Comparison of ENCODE assay signal across 11 cellular contexts in the genomic region with DNA sequence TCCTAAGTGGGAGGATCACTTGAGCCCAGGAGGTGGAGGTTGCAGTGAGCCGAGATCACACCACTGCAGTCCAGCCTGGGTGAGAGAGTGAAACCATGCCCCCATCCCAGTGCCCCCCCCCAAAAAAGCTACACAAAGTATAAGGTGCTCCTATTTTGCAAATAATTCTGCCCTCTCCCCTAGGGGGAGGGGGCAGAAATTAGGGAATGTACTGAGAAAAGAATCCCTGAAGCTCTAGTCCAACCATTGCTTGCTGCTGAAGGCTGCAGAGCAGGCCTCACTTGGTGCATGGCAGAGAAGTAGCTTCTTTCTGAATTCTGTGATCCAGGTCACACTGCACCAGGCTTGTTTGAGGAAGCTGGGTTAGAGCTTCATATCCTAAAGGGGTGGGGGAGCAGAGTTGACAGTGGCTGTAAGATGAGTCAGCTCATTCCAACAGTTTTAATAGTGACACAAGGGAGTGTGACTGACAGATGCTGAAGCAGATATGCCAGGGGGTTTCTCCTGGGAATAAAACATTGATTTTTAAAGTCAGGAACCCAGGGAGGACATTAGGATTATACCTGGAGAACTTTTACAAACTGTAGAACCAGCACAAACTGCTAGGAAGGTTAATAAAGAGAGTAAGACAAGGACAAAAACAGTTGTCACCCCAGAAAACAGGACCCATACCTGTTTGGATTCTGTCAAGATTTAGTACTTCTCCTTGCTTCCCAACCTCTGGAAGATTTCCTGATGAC. TPM values are rescaled to one million over a fixed set of nuclear protein-coding genes. Genes with fewer than 3 reads are reported as not detected.
DNase-seq lines count a peak whose midpoint lies in the region; TF ChIP-seq lines count a peak whose summit lies in the region.
"Had no signal": no experiment of that assay in that cellular context is flagged by ENCODE, and none has a peak within 500 bp of the region (broad histone marks: within the 10 kb centered on the region; RNA-seq: fewer than 3 reads in every experiment).

No MANE protein-coding gene starts in this region.

- no peak overlapping the region for H3K4me3 Mint-ChIP-seq in endothelial cell (ENCODE audit: unreplicated experiment)

- peak; percentile 3 for DNase-seq in HS-27A (ENCODE audit: low read depth)
- DNase-seq in SK-N-MC (ENCODE audit: low read depth, low spot score) = no peak
- DNase-seq in iris pigment epithelial cell (ENCODE audit: low read depth) = peak; percentile 22
- DNase-seq in activated CD4-positive, alpha-beta T cell treated with anti-CD3 and anti-CD28 coated beads, Interleukin-2, amount 50 U/mL, for 1 hour = no peak
- no peak for DNase-seq in endothelial cell (ENCODE audit: low spot score)
- no peak for DNase-seq in activated CD4-positive, alpha-beta T cell treated with anti-CD3 and anti-CD28 coated beads, Interleukin-2, amount 50 U/mL, for 4 hours
- DNase-seq in activated CD4-positive, alpha-beta T cell treated with anti-CD3 and anti-CD28 coated beads for 4 hours = no peak
- DNase-seq: NCI-H1930, testis had no signal

- H3K9me3 Mint-ChIP-seq in endothelial cell (ENCODE audit: unreplicated experiment) = no peaks in the 10 kb centered on the region

- peak overlapping the region; percentile 29 for H3K9ac ChIP-seq in SK-N-MC (ENCODE audit: insufficient read length)

- H3K27ac ChIP-seq in C4-2B = peak overlapping the region; percentile 25; the same call in 1 of the 2 replicates
- H3K27ac ChIP-seq in SK-N-MC = 0 out of 2 replicates have a peak overlapping the region, but pooled peaks have one; percentile 0
- H3K27ac ChIP-seq: testis had no signal

- H3K27ac Mint-ChIP-seq in endothelial cell (ENCODE audit: unreplicated experiment) = no peak overlapping the region

- no peaks in the 10 kb centered on the region for H3K27me3 Mint-ChIP-seq in endothelial cell (ENCODE audit: unreplicated experiment)

- peaks cover 5% of the 10 kb centered on the region for H3K4me1 Mint-ChIP-seq in endothelial cell (ENCODE audit: unreplicated experiment)

- H3K36me3 ChIP-seq in SK-N-MC (ENCODE audit: insufficient read depth, low read length) = no peaks in the 10 kb centered on the region

- no peaks in the 10 kb centered on the region for H3K36me3 Mint-ChIP-seq in endothelial cell (ENCODE audit: low read depth, unreplicated experiment)

- no peak overlapping the region for H3K4me3 ChIP-seq in SK-N-MC
- H3K4me3 ChIP-seq: lung, testis had no signal

- H3K9me3 ChIP-seq in SK-N-MC (ENCODE audit: low read depth, low read length) = no peaks in the 10 kb centered on the region
- H3K9me3 ChIP-seq: testis had no signal

- TF ChIP-seq CTCF in C4-2B (conservative IDR thresholded peaks at IDR 0.05) (no peak), endothelial cell (IDR thresholded peaks at IDR 0.05; ENCODE audit: unreplicated experiment) (no peak)

RNA-seq across cellular contexts. Expression of a gene that starts 32.8 kb away (rescaled TPM):
- 9.1 TPM for total RNA-seq in endothelial cell (ENCODE audit: unreplicated experiment)

Comparison
In these comparisons a context has a peak if more than half of its experiments do, and no peak if none do; other contexts are left out.
1. DNase-seq: peak in HS-27A (single experiment) and iris pigment epithelial cell (single experiment); none in SK-N-MC (single experiment), activated CD4-positive, alpha-beta T cell treated with anti-CD3 and anti-CD28 coated beads, Interleukin-2, amount 50 U/mL, for 1 hour (single experiment), endothelial cell (single experiment), activated CD4-positive, alpha-beta T cell treated with anti-CD3 and anti-CD28 coated beads, Interleukin-2, amount 50 U/mL, for 4 hours (0 of 2) and activated CD4-positive, alpha-beta T cell treated with anti-CD3 and anti-CD28 coated beads for 4 hours (0 of 2).